ENCODE assay signal across 1 cellular context in genomic region chr18:50709215-50709614, GRCh38.
TF ChIP-seq lines count a peak whose summit lies in the region.

No MANE protein-coding gene starts in this region.

TF ChIP-seq in H1, 55 proteins besides CTCF, POLR2A, EP300 and RAD21 (continued from another document):
- TF ChIP-seq USF2 (IDR thresholded peaks at IDR 0.05; ENCODE audit: low read length) (no peak), JUN (IDR thresholded peaks at IDR 0.05; ENCODE audit: low read depth, low read length) (no peak), CTBP2 (IDR thresholded peaks at IDR 0.05; ENCODE audit: borderline replicate concordance, insufficient read depth, insufficient read length, low read length) (no peak), SIN3A (conservative IDR thresholded peaks at IDR 0.05 in 1 of 2, IDR thresholded peaks at IDR 0.05 in 1 of 2; ENCODE audit: low read depth in 1 of 2, low read length in 2 of 2) (no peak), BCL11A (IDR thresholded peaks at IDR 0.05; ENCODE audit: low read depth in 2 of 2, low read length in 2 of 2) (no peak), GABPA (IDR thresholded peaks at IDR 0.05; ENCODE audit: borderline replicate concordance, insufficient read depth, low read length) (no peak), YY1 (IDR thresholded peaks at IDR 0.05; ENCODE audit: low read depth, low read length) (no peak), POU5F1 (IDR thresholded peaks at IDR 0.05; ENCODE audit: low read depth, low read length) (no peak), SUZ12 (IDR thresholded peaks at IDR 0.05; ENCODE audit: low read length) (no peak), SIX5 (IDR thresholded peaks at IDR 0.05; ENCODE audit: low read depth, low read length) (no peak)
